11 cellular contexts compared by ENCODE assay signal in the genomic region with DNA sequence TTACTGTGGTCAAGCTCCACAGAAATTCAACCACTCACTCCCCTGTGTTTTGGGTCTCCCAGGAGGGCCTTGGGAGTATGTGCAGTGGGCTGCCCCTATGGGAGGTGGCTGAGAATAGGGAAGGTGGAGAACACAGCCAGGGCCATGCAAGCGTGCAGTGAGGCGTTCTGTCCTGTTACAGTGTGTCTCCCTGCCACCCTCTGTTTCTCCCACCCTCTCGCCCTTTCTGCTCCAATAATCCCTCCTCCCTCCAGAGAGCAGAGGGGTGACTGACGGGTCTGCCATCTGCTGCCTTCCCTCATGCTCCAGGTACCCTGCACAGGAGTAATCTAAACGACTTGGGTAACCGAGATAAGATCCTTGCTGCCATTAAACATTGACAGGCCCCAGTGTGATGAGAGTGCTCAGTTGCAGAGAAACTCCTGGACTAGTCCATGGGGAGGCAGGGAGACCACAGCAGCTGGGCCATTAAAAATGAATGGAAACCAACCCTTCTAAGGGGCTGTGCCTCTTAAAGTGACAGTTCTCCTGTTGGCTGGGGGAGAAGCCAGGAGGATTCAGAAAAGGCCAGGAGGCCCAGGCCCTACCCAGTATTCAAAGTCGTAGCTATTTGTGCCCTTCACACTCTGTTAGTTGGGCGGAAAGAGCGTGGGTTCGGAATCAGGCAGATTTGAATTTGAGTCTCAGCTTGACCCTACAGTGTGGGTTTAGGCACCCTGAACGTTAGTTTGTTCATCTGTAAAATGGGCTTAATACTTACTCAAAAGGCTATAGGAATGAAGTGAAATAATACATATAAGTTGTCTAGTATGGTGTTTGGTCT. TPM values are rescaled to one million over a fixed set of nuclear protein-coding genes. Genes with fewer than 3 reads are reported as not detected.
DNase-seq lines count a peak whose midpoint lies in the region; ATAC-seq and TF ChIP-seq lines count a peak whose summit lies in the region.
"Had no signal": no experiment of that assay in that cellular context is flagged by ENCODE, and none has a peak within 500 bp of the region (broad histone marks: within the 10 kb centered on the region; RNA-seq: fewer than 3 reads in every experiment).

No MANE protein-coding gene starts in this region.

- H3K27me3 Mint-ChIP-seq in activated naive CD4-positive, alpha-beta T cell treated with anti-CD3 and anti-CD28 coated beads, Interleukin-2, amount 50 U/mL, for 24 hours = no peaks in the 10 kb centered on the region

- no peak overlapping the region for H3K27ac ChIP-seq in suprapubic skin

- WGBS in suprapubic skin = 92% methylated on average over 11 of the region's 11 CpGs

- peaks cover 66% of the 10 kb centered on the region for H3K4me1 ChIP-seq in suprapubic skin

- no peaks in the 10 kb centered on the region for H3K36me3 ChIP-seq in suprapubic skin

- TF ChIP-seq EP300 in suprapubic skin (IDR thresholded peaks at IDR 0.05) = no peak

- H3K4me3 ChIP-seq in suprapubic skin = no peak overlapping the region

- peak overlapping the region; percentile 53 for H3K27ac Mint-ChIP-seq in activated naive CD4-positive, alpha-beta T cell treated with anti-CD3 and anti-CD28 coated beads, Interleukin-2, amount 50 U/mL, for 24 hours

- no peak for DNase-seq in activated naive CD4-positive, alpha-beta T cell treated with anti-CD3 and anti-CD28 coated beads, Interleukin-2, amount 50 U/mL, for 16 hours
- DNase-seq in NCI-H69 (lab: John Stamatoyannopoulos, UW) (peak; percentile 87), left lobe of liver (ENCODE audit: low spot score) (peak; percentile 34), suprapubic skin (ENCODE audit: low spot score in 2 of 2) (peak; percentile 12 to 15), DMS114 treated with DMSO at 0.1 percent for 48 hours (lab: John Stamatoyannopoulos, UW; ENCODE audit: unreplicated experiment) (no peak), dermis blood vessel endothelial cell (no peak)
- DNase-seq in activated CD4-positive, CD25-positive, alpha-beta regulatory T cell treated with anti-CD3 and anti-CD28 coated beads, Interleukin-2, amount 50 U/mL, for 72 hours = no peak
- DNase-seq: AML-193, foreskin keratinocyte, NCI-H146 had no signal

- ATAC-seq in left lobe of liver = no peak
- ATAC-seq: foreskin keratinocyte had no signal

- no peak overlapping the region for H3K4me3 Mint-ChIP-seq in activated naive CD4-positive, alpha-beta T cell treated with anti-CD3 and anti-CD28 coated beads, Interleukin-2, amount 50 U/mL, for 24 hours

- TF ChIP-seq POLR2A in suprapubic skin (IDR thresholded peaks at IDR 0.05) = no peak

- no peak for TF ChIP-seq CTCF in suprapubic skin (IDR thresholded peaks at IDR 0.05)

- H3K9me3 ChIP-seq in suprapubic skin = no peaks in the 10 kb centered on the region

- H3K27me3 ChIP-seq in suprapubic skin = no peaks in the 10 kb centered on the region
- H3K27me3 ChIP-seq: foreskin keratinocyte had no signal

- H3K4me1 Mint-ChIP-seq in activated naive CD4-positive, alpha-beta T cell treated with anti-CD3 and anti-CD28 coated beads, Interleukin-2, amount 50 U/mL, for 24 hours = peaks cover 40% of the 10 kb centered on the region

- no peaks in the 10 kb centered on the region for H3K36me3 Mint-ChIP-seq in activated naive CD4-positive, alpha-beta T cell treated with anti-CD3 and anti-CD28 coated beads, Interleukin-2, amount 50 U/mL, for 24 hours

- no peaks in the 10 kb centered on the region for H3K9me3 Mint-ChIP-seq in activated naive CD4-positive, alpha-beta T cell treated with anti-CD3 and anti-CD28 coated beads, Interleukin-2, amount 50 U/mL, for 24 hours

RNA-seq across cellular contexts. Expression of a gene that starts 22.4 kb away (rescaled TPM):
- 2.8 TPM for total RNA-seq in left lobe of liver
- 100 to 1,000 TPM; 160 to 319 (median 193) TPM for total RNA-seq in suprapubic skin
- 63.5 and 64.7 TPM in 2 replicates for total RNA-seq in dermis blood vessel endothelial cell

RNA-seq across cellular contexts. Expression of a gene that starts 53.5 kb away (rescaled TPM):
- 0.28 TPM for total RNA-seq in left lobe of liver
- total RNA-seq in suprapubic skin = under 1 TPM in 3 of 4 donors, not detected in 1; 0.23 to 0.68 (median 0.32) TPM
- under 0.01 TPM in 2 replicates for total RNA-seq in dermis blood vessel endothelial cell
- total RNA-seq: foreskin keratinocyte had no signal

Comparison
In these comparisons a context has a peak if more than half of its experiments do, and no peak if none do; other contexts are left out.
1. DNase-seq: peak in NCI-H69 (single experiment), left lobe of liver (single experiment) and suprapubic skin (2 of 2); none in activated naive CD4-positive, alpha-beta T cell treated with anti-CD3 and anti-CD28 coated beads, Interleukin-2, amount 50 U/mL, for 16 hours (single experiment), DMS114 treated with DMSO at 0.1 percent for 48 hours (single experiment), dermis blood vessel endothelial cell (single experiment) and activated CD4-positive, CD25-positive, alpha-beta regulatory T cell treated with anti-CD3 and anti-CD28 coated beads, Interleukin-2, amount 50 U/mL, for 72 hours (single experiment).
2. RNA of a gene that starts 22.4 kb away (total RNA-seq): 160 to 319 TPM in suprapubic skin and 63.5 to 64.7 TPM in dermis blood vessel endothelial cell; 2.8 TPM in left lobe of liver (single experiment); every median in the first group is over 10 times any median in the second.